Comparison of ENCODE assay signal across 1 cellular context in the genomic region with DNA sequence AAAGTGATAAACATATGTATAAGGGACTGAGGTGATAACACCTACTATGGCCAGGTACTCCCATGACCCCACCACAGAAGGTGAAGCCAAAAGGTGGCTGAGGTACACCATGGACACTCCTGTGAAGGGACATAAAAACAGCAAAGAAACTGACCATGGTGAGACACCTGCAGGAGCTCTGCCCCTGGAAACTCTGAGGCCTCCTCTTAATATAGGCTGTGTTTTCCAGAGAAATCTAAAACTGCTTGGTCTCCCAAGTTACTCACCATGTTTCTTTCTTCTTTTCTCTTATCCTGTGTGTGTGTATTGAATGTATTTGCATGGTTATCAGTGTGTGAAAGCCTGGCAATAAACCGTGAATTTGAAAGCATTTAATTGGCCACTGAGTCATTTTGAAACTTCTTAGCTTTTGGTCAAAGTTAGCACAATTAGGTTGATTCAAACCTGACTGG.
TF ChIP-seq lines count a peak whose summit lies in the region.

No MANE protein-coding gene starts in this region.

TF ChIP-seq in GM12878, 131 proteins besides CTCF, POLR2A, EP300 and RAD21 (continued from another document and continues in another):
- TF ChIP-seq, protein P1, sequence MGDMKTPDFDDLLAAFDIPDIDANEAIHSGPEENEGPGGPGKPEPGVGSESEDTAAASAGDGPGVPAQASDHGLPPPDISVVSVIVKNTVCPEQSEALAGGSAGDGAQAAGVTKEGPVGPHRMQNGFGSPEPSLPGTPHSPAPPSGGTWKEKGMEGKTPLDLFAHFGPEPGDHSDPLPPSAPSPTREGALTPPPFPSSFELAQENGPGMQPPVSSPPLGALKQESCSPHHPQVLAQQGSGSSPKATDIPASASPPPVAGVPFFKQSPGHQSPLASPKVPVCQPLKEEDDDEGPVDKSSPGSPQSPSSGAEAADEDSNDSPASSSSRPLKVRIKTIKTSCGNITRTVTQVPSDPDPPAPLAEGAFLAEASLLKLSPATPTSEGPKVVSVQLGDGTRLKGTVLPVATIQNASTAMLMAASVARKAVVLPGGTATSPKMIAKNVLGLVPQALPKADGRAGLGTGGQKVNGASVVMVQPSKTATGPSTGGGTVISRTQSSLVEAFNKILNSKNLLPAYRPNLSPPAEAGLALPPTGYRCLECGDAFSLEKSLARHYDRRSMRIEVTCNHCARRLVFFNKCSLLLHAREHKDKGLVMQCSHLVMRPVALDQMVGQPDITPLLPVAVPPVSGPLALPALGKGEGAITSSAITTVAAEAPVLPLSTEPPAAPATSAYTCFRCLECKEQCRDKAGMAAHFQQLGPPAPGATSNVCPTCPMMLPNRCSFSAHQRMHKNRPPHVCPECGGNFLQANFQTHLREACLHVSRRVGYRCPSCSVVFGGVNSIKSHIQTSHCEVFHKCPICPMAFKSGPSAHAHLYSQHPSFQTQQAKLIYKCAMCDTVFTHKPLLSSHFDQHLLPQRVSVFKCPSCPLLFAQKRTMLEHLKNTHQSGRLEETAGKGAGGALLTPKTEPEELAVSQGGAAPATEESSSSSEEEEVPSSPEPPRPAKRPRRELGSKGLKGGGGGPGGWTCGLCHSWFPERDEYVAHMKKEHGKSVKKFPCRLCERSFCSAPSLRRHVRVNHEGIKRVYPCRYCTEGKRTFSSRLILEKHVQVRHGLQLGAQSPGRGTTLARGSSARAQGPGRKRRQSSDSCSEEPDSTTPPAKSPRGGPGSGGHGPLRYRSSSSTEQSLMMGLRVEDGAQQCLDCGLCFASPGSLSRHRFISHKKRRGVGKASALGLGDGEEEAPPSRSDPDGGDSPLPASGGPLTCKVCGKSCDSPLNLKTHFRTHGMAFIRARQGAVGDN (IDR thresholded peaks at IDR 0.05), result no peak
- TF ChIP-seq HDAC6 (IDR thresholded peaks at IDR 0.05; ENCODE audit: unreplicated experiment) (no peak), RCOR1 (conservative IDR thresholded peaks at IDR 0.05; ENCODE audit: low read depth, low read length) (no peak), ZNF24 (IDR thresholded peaks at IDR 0.05) (peak; percentile 83), MYB (IDR thresholded peaks at IDR 0.05; ENCODE audit: borderline replicate concordance, low read depth, low read length) (peak; percentile 75; the same call in 1 of the 2 replicates), RELA (IDR thresholded peaks at IDR 0.05; ENCODE audit: borderline replicate concordance, partially characterized antibody) (no peak), STAT1 (conservative IDR thresholded peaks at IDR 0.05) (no peak), KAT2A (conservative IDR thresholded peaks at IDR 0.05; ENCODE audit: control insufficient read depth, low read depth, low read length) (no peak), NFXL1 (IDR thresholded peaks at IDR 0.05; ENCODE audit: borderline replicate concordance) (no peak), ZBTB40 (IDR thresholded peaks at IDR 0.05; ENCODE audit: borderline replicate concordance) (no peak), EGR1 (IDR thresholded peaks at IDR 0.05; ENCODE audit: borderline replicate concordance in 1 of 2, low read depth in 2 of 2, low read length in 2 of 2) (no peak), ZBTB11 (CRISPR knock-in tag; IDR thresholded peaks at IDR 0.05) (no peak), MEF2A (IDR thresholded peaks at IDR 0.05; ENCODE audit: insufficient read depth, low read depth, low read length) (no peak), CHD1 (IDR thresholded peaks at IDR 0.05; ENCODE audit: low read depth, low read length) (no peak), PKNOX1 (IDR thresholded peaks at IDR 0.05) (no peak), MYC (IDR thresholded peaks at IDR 0.05; ENCODE audit: insufficient read depth, insufficient read length, insufficient replicate concordance, low read length, severe bottlenecking) (no peak), PAX5 (IDR thresholded peaks at IDR 0.05; ENCODE audit: borderline replicate concordance, low read depth, low read length) (peak; percentile 61; the same call in 1 of the 2 replicates), POLR2AphosphoS2 (IDR thresholded peaks at IDR 0.05; ENCODE audit: low read depth, low read length) (no peak), TARDBP (IDR thresholded peaks at IDR 0.05; ENCODE audit: borderline replicate concordance) (no peak), NFYA (IDR thresholded peaks at IDR 0.05; ENCODE audit: borderline replicate concordance, low read depth, low read length) (no peak)
- TF ChIP-seq, protein P2, sequence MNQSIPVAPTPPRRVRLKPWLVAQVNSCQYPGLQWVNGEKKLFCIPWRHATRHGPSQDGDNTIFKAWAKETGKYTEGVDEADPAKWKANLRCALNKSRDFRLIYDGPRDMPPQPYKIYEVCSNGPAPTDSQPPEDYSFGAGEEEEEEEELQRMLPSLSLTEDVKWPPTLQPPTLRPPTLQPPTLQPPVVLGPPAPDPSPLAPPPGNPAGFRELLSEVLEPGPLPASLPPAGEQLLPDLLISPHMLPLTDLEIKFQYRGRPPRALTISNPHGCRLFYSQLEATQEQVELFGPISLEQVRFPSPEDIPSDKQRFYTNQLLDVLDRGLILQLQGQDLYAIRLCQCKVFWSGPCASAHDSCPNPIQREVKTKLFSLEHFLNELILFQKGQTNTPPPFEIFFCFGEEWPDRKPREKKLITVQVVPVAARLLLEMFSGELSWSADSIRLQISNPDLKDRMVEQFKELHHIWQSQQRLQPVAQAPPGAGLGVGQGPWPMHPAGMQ (IDR thresholded peaks at IDR 0.05; ENCODE audit: borderline replicate concordance), result no peak
- TF ChIP-seq, protein P3, sequence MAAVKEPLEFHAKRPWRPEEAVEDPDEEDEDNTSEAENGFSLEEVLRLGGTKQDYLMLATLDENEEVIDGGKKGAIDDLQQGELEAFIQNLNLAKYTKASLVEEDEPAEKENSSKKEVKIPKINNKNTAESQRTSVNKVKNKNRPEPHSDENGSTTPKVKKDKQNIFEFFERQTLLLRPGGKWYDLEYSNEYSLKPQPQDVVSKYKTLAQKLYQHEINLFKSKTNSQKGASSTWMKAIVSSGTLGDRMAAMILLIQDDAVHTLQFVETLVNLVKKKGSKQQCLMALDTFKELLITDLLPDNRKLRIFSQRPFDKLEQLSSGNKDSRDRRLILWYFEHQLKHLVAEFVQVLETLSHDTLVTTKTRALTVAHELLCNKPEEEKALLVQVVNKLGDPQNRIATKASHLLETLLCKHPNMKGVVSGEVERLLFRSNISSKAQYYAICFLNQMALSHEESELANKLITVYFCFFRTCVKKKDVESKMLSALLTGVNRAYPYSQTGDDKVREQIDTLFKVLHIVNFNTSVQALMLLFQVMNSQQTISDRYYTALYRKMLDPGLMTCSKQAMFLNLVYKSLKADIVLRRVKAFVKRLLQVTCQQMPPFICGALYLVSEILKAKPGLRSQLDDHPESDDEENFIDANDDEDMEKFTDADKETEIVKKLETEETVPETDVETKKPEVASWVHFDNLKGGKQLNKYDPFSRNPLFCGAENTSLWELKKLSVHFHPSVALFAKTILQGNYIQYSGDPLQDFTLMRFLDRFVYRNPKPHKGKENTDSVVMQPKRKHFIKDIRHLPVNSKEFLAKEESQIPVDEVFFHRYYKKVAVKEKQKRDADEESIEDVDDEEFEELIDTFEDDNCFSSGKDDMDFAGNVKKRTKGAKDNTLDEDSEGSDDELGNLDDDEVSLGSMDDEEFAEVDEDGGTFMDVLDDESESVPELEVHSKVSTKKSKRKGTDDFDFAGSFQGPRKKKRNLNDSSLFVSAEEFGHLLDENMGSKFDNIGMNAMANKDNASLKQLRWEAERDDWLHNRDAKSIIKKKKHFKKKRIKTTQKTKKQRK (IDR thresholded peaks at IDR 0.05; ENCODE audit: low read depth, low read length), result no peak
- TF ChIP-seq, protein P4, sequence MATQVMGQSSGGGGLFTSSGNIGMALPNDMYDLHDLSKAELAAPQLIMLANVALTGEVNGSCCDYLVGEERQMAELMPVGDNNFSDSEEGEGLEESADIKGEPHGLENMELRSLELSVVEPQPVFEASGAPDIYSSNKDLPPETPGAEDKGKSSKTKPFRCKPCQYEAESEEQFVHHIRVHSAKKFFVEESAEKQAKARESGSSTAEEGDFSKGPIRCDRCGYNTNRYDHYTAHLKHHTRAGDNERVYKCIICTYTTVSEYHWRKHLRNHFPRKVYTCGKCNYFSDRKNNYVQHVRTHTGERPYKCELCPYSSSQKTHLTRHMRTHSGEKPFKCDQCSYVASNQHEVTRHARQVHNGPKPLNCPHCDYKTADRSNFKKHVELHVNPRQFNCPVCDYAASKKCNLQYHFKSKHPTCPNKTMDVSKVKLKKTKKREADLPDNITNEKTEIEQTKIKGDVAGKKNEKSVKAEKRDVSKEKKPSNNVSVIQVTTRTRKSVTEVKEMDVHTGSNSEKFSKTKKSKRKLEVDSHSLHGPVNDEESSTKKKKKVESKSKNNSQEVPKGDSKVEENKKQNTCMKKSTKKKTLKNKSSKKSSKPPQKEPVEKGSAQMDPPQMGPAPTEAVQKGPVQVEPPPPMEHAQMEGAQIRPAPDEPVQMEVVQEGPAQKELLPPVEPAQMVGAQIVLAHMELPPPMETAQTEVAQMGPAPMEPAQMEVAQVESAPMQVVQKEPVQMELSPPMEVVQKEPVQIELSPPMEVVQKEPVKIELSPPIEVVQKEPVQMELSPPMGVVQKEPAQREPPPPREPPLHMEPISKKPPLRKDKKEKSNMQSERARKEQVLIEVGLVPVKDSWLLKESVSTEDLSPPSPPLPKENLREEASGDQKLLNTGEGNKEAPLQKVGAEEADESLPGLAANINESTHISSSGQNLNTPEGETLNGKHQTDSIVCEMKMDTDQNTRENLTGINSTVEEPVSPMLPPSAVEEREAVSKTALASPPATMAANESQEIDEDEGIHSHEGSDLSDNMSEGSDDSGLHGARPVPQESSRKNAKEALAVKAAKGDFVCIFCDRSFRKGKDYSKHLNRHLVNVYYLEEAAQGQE (IDR thresholded peaks at IDR 0.05; ENCODE audit: low read depth, low read length), result no peak
- TF ChIP-seq, protein P5, sequence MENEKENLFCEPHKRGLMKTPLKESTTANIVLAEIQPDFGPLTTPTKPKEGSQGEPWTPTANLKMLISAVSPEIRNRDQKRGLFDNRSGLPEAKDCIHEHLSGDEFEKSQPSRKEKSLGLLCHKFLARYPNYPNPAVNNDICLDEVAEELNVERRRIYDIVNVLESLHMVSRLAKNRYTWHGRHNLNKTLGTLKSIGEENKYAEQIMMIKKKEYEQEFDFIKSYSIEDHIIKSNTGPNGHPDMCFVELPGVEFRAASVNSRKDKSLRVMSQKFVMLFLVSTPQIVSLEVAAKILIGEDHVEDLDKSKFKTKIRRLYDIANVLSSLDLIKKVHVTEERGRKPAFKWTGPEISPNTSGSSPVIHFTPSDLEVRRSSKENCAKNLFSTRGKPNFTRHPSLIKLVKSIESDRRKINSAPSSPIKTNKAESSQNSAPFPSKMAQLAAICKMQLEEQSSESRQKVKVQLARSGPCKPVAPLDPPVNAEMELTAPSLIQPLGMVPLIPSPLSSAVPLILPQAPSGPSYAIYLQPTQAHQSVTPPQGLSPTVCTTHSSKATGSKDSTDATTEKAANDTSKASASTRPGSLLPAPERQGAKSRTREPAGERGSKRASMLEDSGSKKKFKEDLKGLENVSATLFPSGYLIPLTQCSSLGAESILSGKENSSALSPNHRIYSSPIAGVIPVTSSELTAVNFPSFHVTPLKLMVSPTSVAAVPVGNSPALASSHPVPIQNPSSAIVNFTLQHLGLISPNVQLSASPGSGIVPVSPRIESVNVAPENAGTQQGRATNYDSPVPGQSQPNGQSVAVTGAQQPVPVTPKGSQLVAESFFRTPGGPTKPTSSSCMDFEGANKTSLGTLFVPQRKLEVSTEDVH (IDR thresholded peaks at IDR 0.05; ENCODE audit: low read depth, partially characterized antibody), result no peak
